ENCODE assay signal across 8 cellular contexts in genomic region chr1:32500387-32501209, GRCh38. TPM values are rescaled to one million over a fixed set of nuclear protein-coding genes. Genes with fewer than 3 reads are reported as not detected.
DNase-seq lines count a peak whose midpoint lies in the region; ATAC-seq, FAIRE-seq and TF ChIP-seq lines count a peak whose summit lies in the region.

No MANE protein-coding gene starts in this region.

- no peaks in the 10 kb centered on the region for H3K79me2 ChIP-seq in GM12878 (ENCODE audit: control insufficient read depth, insufficient read depth, low read length)

- peak overlapping the region; percentile 43 for H3K4me3 ChIP-seq in Jurkat, Clone E6-1 (ENCODE audit: low read length)
- H3K4me3 ChIP-seq in GM12878 = peak overlapping the region; percentile 76

- TF ChIP-seq POLR2A in GM12878 (IDR thresholded peaks at IDR 0.05; ENCODE audit: low read depth, low read length) = peak; percentile 32; the same call in 1 of the 2 replicates

- no peak for TF ChIP-seq EP300 in GM12878 (IDR thresholded peaks at IDR 0.05; ENCODE audit: borderline replicate concordance in 1 of 2, control insufficient read depth in 1 of 2, low read depth in 2 of 2, low read length in 2 of 2)

- SMC1A ChIA-PET in GM12878 (lab: Charles Lee; ENCODE audit: uncharacterized antibody, unreplicated experiment) = no interaction called here

- H3K27ac ChIP-seq in GM12878 (ENCODE audit: control insufficient read depth, insufficient read depth) = no peak overlapping the region

- POLR2A ChIA-PET in GM12878 (lab: Charles Lee) = no interaction called here

- RAD21 ChIA-PET in GM12878 (lab: Charles Lee; ENCODE audit: unreplicated experiment) = no interaction called here

- CTCF ChIA-PET in GM12878 (lab: Yijun Ruan, JAX) = interaction anchor here (0.6 kb wide), 1 partner anchor 69 kb away, joined by 3 read pairs; no protein-coding TSS in a partner anchor

- FAIRE-seq in GM12878 (lab: Jason Lieb, UNC) = no peak

- no peaks in the 10 kb centered on the region for H3K36me3 ChIP-seq in GM12878 (ENCODE audit: control insufficient read depth in 2 of 2, insufficient read depth in 2 of 2, low read length in 1 of 2)

- DNase-seq in activated effector memory CD4-positive, alpha-beta T cell treated with anti-CD3 and anti-CD28 coated beads, Interleukin-2, amount 50 U/mL, for 16 hours = peak; percentile 65
- no peak for DNase-seq in activated effector memory CD4-positive, alpha-beta T cell treated with Interleukin-2 at 50 U/mL for 16 hours
- no peak for DNase-seq in Jurkat, Clone E6-1 (ENCODE audit: low read depth, low spot score)
- DNase-seq in RKO (ENCODE audit: low spot score) (peak; percentile 69), GM12878 (ENCODE audit: low read depth, low spot score) (no peak), hypothalamus (lab: John Stamatoyannopoulos, UW) (peak in 45 of 51 donors; percentile 4 to 68 (median 36)), putamen (ENCODE audit: low spot score) (peak; percentile 48)

- no peaks in the 10 kb centered on the region for H4K20me1 ChIP-seq in GM12878 (ENCODE audit: control insufficient read depth, insufficient read depth)

- H3K4me2 ChIP-seq in GM12878 (ENCODE audit: control insufficient read depth, insufficient read depth) = peak overlapping the region; percentile 76

- peak overlapping the region; percentile 83 for H2AFZ ChIP-seq in GM12878 (ENCODE audit: control insufficient read depth, low read depth, low read length)

- no peak for TF ChIP-seq RAD21 in GM12878 (IDR thresholded peaks at IDR 0.05; ENCODE audit: insufficient read depth, low read depth, low read length)

- WGBS in GM12878 (ENCODE audit: insufficient coverage, insufficient replicate concordance, low lambda C conversion rate, missing lambda C conversion rate) = 4% methylated on average over 53 of the region's 99 CpGs

- no peaks in the 10 kb centered on the region for H3K27me3 ChIP-seq in GM12878 (replicated peaks in 1 of 2; ENCODE audit: control insufficient read depth in 2 of 2, insufficient read depth in 2 of 2, low read length in 1 of 2)

- no TSS peak for BruUV-seq in GM12878 (replicated peaks; lab: Mats Ljungman, UMichigan)

- no peaks in the 10 kb centered on the region for H3K9me3 ChIP-seq in GM12878 (replicated peaks; ENCODE audit: control insufficient read depth, insufficient read depth, low read length)

- TF ChIP-seq CTCF in GM12878 (IDR thresholded peaks at IDR 0.05 in 2 of 3, conservative IDR thresholded peaks at IDR 0.05 in 1 of 3; ENCODE audit: control insufficient read depth in 2 of 3, extremely low read depth in 1 of 3, insufficient read depth in 1 of 3, low read depth in 3 of 3, low read length in 3 of 3) = no peak

- H3K4me1 ChIP-seq in GM12878 (ENCODE audit: control insufficient read depth, insufficient read depth, low read length) = no peaks in the 10 kb centered on the region; the same call in 1 of the 2 replicates

- peak; percentile 86 for ATAC-seq in GM12878
- ATAC-seq in GM21576 (IDR thresholded peaks at IDR 0.05; ENCODE audit: unreplicated experiment) = no peak

- peak overlapping the region; percentile 51; the same call in 1 of the 2 replicates for H3K9ac ChIP-seq in GM12878 (ENCODE audit: control insufficient read depth, insufficient read depth, low read length)

- intact Hi-C loops in GM12878 (cut with micrococcal nuclease; ENCODE audit: unreplicated experiment) = no loop called here

- in situ Hi-C loops in GM12878 (cut with MboI) = no loop called here

TF ChIP-seq in GM12878, 131 proteins besides CTCF, POLR2A, EP300 and RAD21 (continues in another document):
- no peak for TF ChIP-seq CREM (IDR thresholded peaks at IDR 0.05; ENCODE audit: low read depth)
- TF ChIP-seq BCL3 (IDR thresholded peaks at IDR 0.05; ENCODE audit: borderline replicate concordance, insufficient read depth, low read depth, low read length, poor library complexity, severe bottlenecking) = no peak
- no peak for TF ChIP-seq IRF5 (IDR thresholded peaks at IDR 0.05; ENCODE audit: borderline replicate concordance)
- TF ChIP-seq SREBF1 (IDR thresholded peaks at IDR 0.05; ENCODE audit: low read length) = no peak
- TF ChIP-seq FOXK2 (IDR thresholded peaks at IDR 0.05) = no peak
- no peak for TF ChIP-seq KLF5 (IDR thresholded peaks at IDR 0.05; ENCODE audit: partially characterized antibody)
- TF ChIP-seq ATF3 (IDR thresholded peaks at IDR 0.05; ENCODE audit: borderline replicate concordance, extremely low read depth, low read depth, low read length) = no peak
- no peak for TF ChIP-seq NFIC (IDR thresholded peaks at IDR 0.05; ENCODE audit: low read depth, low read length)
- no peak for TF ChIP-seq POLR2AphosphoS5 (IDR thresholded peaks at IDR 0.05; ENCODE audit: low read length)
- TF ChIP-seq SIX5 (IDR thresholded peaks at IDR 0.05; ENCODE audit: low read depth, low read length, severe bottlenecking) = no peak
- peak; percentile 47; the same call in 1 of the 2 replicates for TF ChIP-seq DPF2 (IDR thresholded peaks at IDR 0.05)
- no peak for TF ChIP-seq NBN (IDR thresholded peaks at IDR 0.05)
- TF ChIP-seq NRF1 (conservative IDR thresholded peaks at IDR 0.05; ENCODE audit: low read depth, low read length) = no peak
- TF ChIP-seq PAX8 (IDR thresholded peaks at IDR 0.05) = no peak
- TF ChIP-seq RUNX3 (IDR thresholded peaks at IDR 0.05; ENCODE audit: low read length) = no peak
- no peak for TF ChIP-seq RAD51 (IDR thresholded peaks at IDR 0.05)
- TF ChIP-seq TAF1 (IDR thresholded peaks at IDR 0.05; ENCODE audit: borderline replicate concordance, low read depth, low read length) = no peak

RNA-seq across cellular contexts. Expression of gene ZBTB8B, which starts 35.7 kb away (rescaled TPM):
- polyA plus RNA-seq in Jurkat, Clone E6-1 (2012; ENCODE audit: insufficient read depth, insufficient read length) = not detected
- total RNA-seq in GM12878 (2013; cell fraction: nucleolus; rRNA removed) = 0.04 and 0.05 TPM in 2 replicates
- total RNA-seq in GM12878 (2014; rRNA removed) (under 0.01 and 0.05 TPM in 2 replicates), GM12878 (2014; rRNA removed; fragmentation: Illumina TruSeq; extraction: Trizol) (under 0.01 and 0.04 TPM in 2 replicates), GM12878 (2021) (0.03 TPM in 1 of 2 replicates, not detected in the other)
- 0.03 TPM for polyA plus RNA-seq in GM12878 (2011; ENCODE audit: low read depth)
- polyA plus RNA-seq in GM12878 (2011; rRNA removed) (not detected in 2 replicates), GM12878 (2014; fragmentation: Illumina TruSeq; extraction: Trizol) (0.01 TPM in 1 of 2 replicates, not detected in the other), GM12878 (2014; fragmentation: Nextera tagmentation; extraction: Ambion mirVana) (under 1 TPM in 1 of 2 experiments, not detected in 1; under 0.01 TPM), GM12878 (2014; rRNA removed) (0.01 TPM in 2 replicates), GM12878 (2016; fragmentation: Nextera tagmentation; extraction: Ambion mirVana) (under 1 TPM in 1 of 2 experiments, not detected in 1; 0.01 TPM)
- not detected in 2 replicates for polyA plus RNA-seq in GM12878 (2011; cell fraction: cytosol; rRNA removed)
- 0.01 TPM in 2 replicates for polyA plus RNA-seq in GM12878 (2011; cell fraction: nucleus; rRNA removed)
- polyA plus RNA-seq in GM12878 (2012) = 0.03 TPM in 2 replicates
- not detected in 2 replicates for polyA minus RNA-seq in GM12878 (2011; rRNA and poly(A)+ RNA removed)
- polyA minus RNA-seq in GM12878 (2011; cell fraction: cytosol; rRNA and poly(A)+ RNA removed) = not detected in 2 replicates
- polyA minus RNA-seq in GM12878 (2011; cell fraction: nucleus; rRNA and poly(A)+ RNA removed) = not detected in 2 replicates

RNA-seq across cellular contexts. Expression of gene ZBTB8A, which starts 38.6 kb away (rescaled TPM):
- 4.7 TPM for polyA plus RNA-seq in Jurkat, Clone E6-1 (2012; ENCODE audit: insufficient read depth, insufficient read length)
- 1.4 and 1.7 TPM in 2 replicates for total RNA-seq in GM12878 (2013; cell fraction: nucleolus; rRNA removed)
- 2.1 and 2.9 TPM in 2 replicates for total RNA-seq in GM12878 (2014; rRNA removed)
- total RNA-seq in GM12878 (2014; rRNA removed; fragmentation: Illumina TruSeq; extraction: Trizol) = 2.5 and 2.6 TPM in 2 replicates
- 2.7 and 3.5 TPM in 2 replicates for total RNA-seq in GM12878 (2021)
- 0.54 TPM for polyA plus RNA-seq in GM12878 (2011; ENCODE audit: low read depth)
- polyA plus RNA-seq in GM12878 (2011; rRNA removed) = 1.1 and 1.4 TPM in 2 replicates
- 0.37 and 0.52 TPM in 2 replicates for polyA plus RNA-seq in GM12878 (2011; cell fraction: cytosol; rRNA removed)
- polyA plus RNA-seq in GM12878 (2011; cell fraction: nucleus; rRNA removed) = 0.15 and 0.40 TPM in 2 replicates
- polyA plus RNA-seq in GM12878 (2012) = 0.89 and 0.97 TPM in 2 replicates
- polyA plus RNA-seq in GM12878 (2014; fragmentation: Illumina TruSeq; extraction: Trizol) = 3.1 and 3.8 TPM in 2 replicates
- polyA plus RNA-seq in GM12878 (2014; fragmentation: Nextera tagmentation; extraction: Ambion mirVana) = under 1 TPM; 0.48 to 0.90 TPM
- 1.6 and 2.2 TPM in 2 replicates for polyA plus RNA-seq in GM12878 (2014; rRNA removed)
- 1 to 10 TPM; 3.7 to 4.7 TPM for polyA plus RNA-seq in GM12878 (2016; fragmentation: Nextera tagmentation; extraction: Ambion mirVana)
- 0.46 and 1.5 TPM in 2 replicates for polyA minus RNA-seq in GM12878 (2011; rRNA and poly(A)+ RNA removed)
- polyA minus RNA-seq in GM12878 (2011; cell fraction: cytosol; rRNA and poly(A)+ RNA removed) = 0.27 and 0.52 TPM in 2 replicates
- 0.12 and 0.29 TPM in 2 replicates for polyA minus RNA-seq in GM12878 (2011; cell fraction: nucleus; rRNA and poly(A)+ RNA removed)

Comparison
In these comparisons a context has a peak if more than half of its experiments do, and no peak if none do; other contexts are left out.
1. DNase-seq: peak in activated effector memory CD4-positive, alpha-beta T cell treated with anti-CD3 and anti-CD28 coated beads, Interleukin-2, amount 50 U/mL, for 16 hours (single experiment), RKO (single experiment), hypothalamus (45 of 51) and putamen (single experiment); none in activated effector memory CD4-positive, alpha-beta T cell treated with Interleukin-2 at 50 U/mL for 16 hours (single experiment), Jurkat, Clone E6-1 (single experiment) and GM12878 (single experiment).